In genomic region chr2:85697096-85697495, GRCh38 we compare ENCODE assay signal across 20 cellular contexts. TPM values are rescaled to one million over a fixed set of nuclear protein-coding genes. Genes with fewer than 3 reads are reported as not detected.
DNase-seq lines count a peak whose midpoint lies in the region; ATAC-seq lines count a peak whose summit lies in the region.
"Had no signal": no experiment of that assay in that cellular context is flagged by ENCODE, and none has a peak within 500 bp of the region (broad histone marks: within the 10 kb centered on the region; RNA-seq: fewer than 3 reads in every experiment).

No MANE protein-coding gene starts in this region.

- CTCF ChIA-PET in activated CD8-positive, alpha-beta memory T cell treated with anti-CD3 and anti-CD28 coated beads, Interleukin-2, amount 10 ng/mL, durations not matched to agents 7 days and 5 days (lab: Charles Lee) = interaction anchor here (0.8 to 8.2 kb wide), 5 partner anchors 9 to 81 kb away, joined by 3 to 70 read pairs (median 5); no protein-coding TSS in a partner anchor

- no peaks in the 10 kb centered on the region for H3K9me3 Mint-ChIP-seq in activated naive CD4-positive, alpha-beta T cell treated with anti-CD3 and anti-CD28 coated beads, Interleukin-2, amount 50 U/mL, for 24 hours
- no peaks in the 10 kb centered on the region for H3K9me3 Mint-ChIP-seq in activated CD8-positive, alpha-beta memory T cell treated with anti-CD3 and anti-CD28 coated beads, Interleukin-2, amount 10 ng/mL, durations not matched to agents 7 days and 5 days (ENCODE audit: low read depth)

- H3K27me3 Mint-ChIP-seq in activated naive CD4-positive, alpha-beta T cell treated with anti-CD3 and anti-CD28 coated beads, Interleukin-2, amount 50 U/mL, for 24 hours = no peaks in the 10 kb centered on the region
- no peaks in the 10 kb centered on the region for H3K27me3 Mint-ChIP-seq in activated CD8-positive, alpha-beta memory T cell treated with anti-CD3 and anti-CD28 coated beads, Interleukin-2, amount 10 ng/mL, durations not matched to agents 7 days and 5 days

- H3K36me3 Mint-ChIP-seq in activated naive CD4-positive, alpha-beta T cell treated with anti-CD3 and anti-CD28 coated beads, Interleukin-2, amount 50 U/mL, for 24 hours = no peaks in the 10 kb centered on the region
- H3K36me3 Mint-ChIP-seq in activated CD8-positive, alpha-beta memory T cell treated with anti-CD3 and anti-CD28 coated beads, Interleukin-2, amount 10 ng/mL, durations not matched to agents 7 days and 5 days = peaks cover 2% of the 10 kb centered on the region

- no peak for ATAC-seq in activated CD8-positive, alpha-beta memory T cell treated with anti-CD3 and anti-CD28 coated beads, Interleukin-2, amount 10 ng/mL, durations not matched to agents 7 days and 5 days
- ATAC-seq in left lobe of liver (no peak), GM18517 (IDR thresholded peaks at IDR 0.05; ENCODE audit: unreplicated experiment) (no peak)

- peak overlapping the region; percentile 16 for H3K4me3 Mint-ChIP-seq in activated naive CD4-positive, alpha-beta T cell treated with anti-CD3 and anti-CD28 coated beads, Interleukin-2, amount 50 U/mL, for 24 hours
- H3K4me3 Mint-ChIP-seq in activated CD8-positive, alpha-beta memory T cell treated with anti-CD3 and anti-CD28 coated beads, Interleukin-2, amount 10 ng/mL, durations not matched to agents 7 days and 5 days = peak overlapping the region; percentile 49

- no peak overlapping the region for H3K27ac Mint-ChIP-seq in activated naive CD4-positive, alpha-beta T cell treated with anti-CD3 and anti-CD28 coated beads, Interleukin-2, amount 50 U/mL, for 24 hours
- peak overlapping the region; percentile 45 for H3K27ac Mint-ChIP-seq in activated CD8-positive, alpha-beta memory T cell treated with anti-CD3 and anti-CD28 coated beads, Interleukin-2, amount 10 ng/mL, durations not matched to agents 7 days and 5 days

- DNase-seq in activated naive CD4-positive, alpha-beta T cell treated with Interleukin-2 at 50 U/mL for 16 hours = no peak
- DNase-seq in activated CD8-positive, alpha-beta memory T cell treated with anti-CD3 and anti-CD28 coated beads, Interleukin-2, amount 10 ng/mL, durations not matched to agents 7 days and 5 days = peak; percentile 18
- DNase-seq in left lobe of liver (ENCODE audit: low spot score) = peak; percentile 42
- peak; percentile 10 for DNase-seq in stimulated activated CD8-positive, alpha-beta memory T cell treated with anti-CD3 and anti-CD28 coated beads, Interleukin-4, amount 100 ng/mL, for 48 hours
- DNase-seq in NCI-H2171 (lab: John Stamatoyannopoulos, UW) = no peak
- DNase-seq in NCI-H345 treated with DMSO at 0.1 percent for 48 hours (lab: John Stamatoyannopoulos, UW; ENCODE audit: unreplicated experiment) = no peak
- DNase-seq: C1 segment of cervical spinal cord, COR-L47, DMS 273 treated with DMSO at 0.1 percent for 48 hours, DND-41, NCI-H1436, NCI-H1930, NCI-H345, NCI-H526, PC-9, SJCRH30 had no signal

- peaks cover 7% of the 10 kb centered on the region for H3K4me1 Mint-ChIP-seq in activated naive CD4-positive, alpha-beta T cell treated with anti-CD3 and anti-CD28 coated beads, Interleukin-2, amount 50 U/mL, for 24 hours
- H3K4me1 Mint-ChIP-seq in activated CD8-positive, alpha-beta memory T cell treated with anti-CD3 and anti-CD28 coated beads, Interleukin-2, amount 10 ng/mL, durations not matched to agents 7 days and 5 days = peaks cover 46% of the 10 kb centered on the region

RNA-seq across cellular contexts. Expression of gene GNLY, which starts 2.9 kb away (rescaled TPM):
- total RNA-seq in activated CD8-positive, alpha-beta memory T cell treated with anti-CD3 and anti-CD28 coated beads, Interleukin-2, amount 10 ng/mL, durations not matched to agents 7 days and 5 days = 1,000 to 10,000 TPM in 1 of 2 experiments, 100 to 1,000 TPM in 1; 364 to 1,915 TPM
- total RNA-seq in left lobe of liver = 0.68 TPM
- total RNA-seq: G401, M059J, PC-9, SJCRH30 had no signal

RNA-seq across cellular contexts. Expression of gene SFTPB, which starts 29.1 kb away (rescaled TPM):
- not detected for total RNA-seq in activated CD8-positive, alpha-beta memory T cell treated with anti-CD3 and anti-CD28 coated beads, Interleukin-2, amount 10 ng/mL, durations not matched to agents 7 days and 5 days
- 9.8 TPM for total RNA-seq in left lobe of liver
- total RNA-seq: G401, M059J, PC-9, SJCRH30 had no signal

RNA-seq across cellular contexts. Expression of gene ATOH8, which starts 56.7 kb away (rescaled TPM):
- total RNA-seq in activated CD8-positive, alpha-beta memory T cell treated with anti-CD3 and anti-CD28 coated beads, Interleukin-2, amount 10 ng/mL, durations not matched to agents 7 days and 5 days = under 1 TPM; 0.12 to 0.40 TPM
- total RNA-seq in left lobe of liver = 28.0 TPM
- total RNA-seq: PC-9 had no signal

Comparison
In these comparisons a context has a peak if more than half of its experiments do, and no peak if none do; other contexts are left out.
1. DNase-seq: peak in activated CD8-positive, alpha-beta memory T cell treated with anti-CD3 and anti-CD28 coated beads, Interleukin-2, amount 10 ng/mL, durations not matched to agents 7 days and 5 days (single experiment), left lobe of liver (single experiment) and stimulated activated CD8-positive, alpha-beta memory T cell treated with anti-CD3 and anti-CD28 coated beads, Interleukin-4, amount 100 ng/mL, for 48 hours (single experiment); none in activated naive CD4-positive, alpha-beta T cell treated with Interleukin-2 at 50 U/mL for 16 hours (single experiment), NCI-H2171 (single experiment) and NCI-H345 treated with DMSO at 0.1 percent for 48 hours (single experiment).
2. RNA of gene GNLY, which starts 2.9 kb away (total RNA-seq): 364 to 1,915 TPM in activated CD8-positive, alpha-beta memory T cell treated with anti-CD3 and anti-CD28 coated beads, Interleukin-2, amount 10 ng/mL, durations not matched to agents 7 days and 5 days; 0.68 TPM in left lobe of liver (single experiment); every median in the first group is over 100 times any median in the second.
3. RNA of gene SFTPB, which starts 29.1 kb away (total RNA-seq): 9.8 TPM in left lobe of liver (single experiment); not detected in activated CD8-positive, alpha-beta memory T cell treated with anti-CD3 and anti-CD28 coated beads, Interleukin-2, amount 10 ng/mL, durations not matched to agents 7 days and 5 days; every median in the first group is over 10 times any median in the second.
4. RNA of gene ATOH8, which starts 56.7 kb away (total RNA-seq): 28.0 TPM in left lobe of liver (single experiment); 0.12 to 0.40 TPM in activated CD8-positive, alpha-beta memory T cell treated with anti-CD3 and anti-CD28 coated beads, Interleukin-2, amount 10 ng/mL, durations not matched to agents 7 days and 5 days; every median in the first group is over 10 times any median in the second.